14 cellular contexts compared by ENCODE assay signal in genomic region chr6:118939683-118940082, GRCh38. TPM values are rescaled to one million over a fixed set of nuclear protein-coding genes. Genes with fewer than 3 reads are reported as not detected.
DNase-seq lines count a peak whose midpoint lies in the region; ATAC-seq and TF ChIP-seq lines count a peak whose summit lies in the region.
"Had no signal": no experiment of that assay in that cellular context is flagged by ENCODE, and none has a peak within 500 bp of the region (broad histone marks: within the 10 kb centered on the region; RNA-seq: fewer than 3 reads in every experiment).

No MANE protein-coding gene starts in this region.

- no peak for TF ChIP-seq POLR2A in heart left ventricle (IDR thresholded peaks at IDR 0.05)

- intact Hi-C loops in heart left ventricle (cut with DNase I), result loop anchor here in 1 of 10 donors (5.0 kb wide), 1 partner anchor 47 kb away; the partner anchor contains the start of gene ASF1A
- intact Hi-C loops in left ventricle myocardium inferior (cut with micrococcal nuclease), result no loop called here

- H3K27ac Mint-ChIP-seq in stimulated activated effector memory CD8-positive, alpha-beta T cell treated with anti-CD3 and anti-CD28 coated beads, Interleukin-12 subunit alpha, Interleukin-12 subunit beta, amount 100 ng/mL, for 72 hours, result no peak overlapping the region
- H3K27ac Mint-ChIP-seq: GM23338 had no signal

- H3K4me1 ChIP-seq in heart left ventricle (peaks cover 0 to 20% (median 2%) of the 10 kb centered on the region in 12 donors), right atrium auricular region (peaks cover 0 to 7% of the 10 kb centered on the region in 2 donors), left ventricle myocardium inferior (peaks cover 23% of the 10 kb centered on the region)
- H3K4me1 ChIP-seq: BE2C, Caco-2 had no signal

- H3K27ac ChIP-seq in heart left ventricle (no peak overlapping the region), right atrium auricular region (no peak overlapping the region), left ventricle myocardium inferior (replicated peaks) (peak overlapping the region; percentile 55)
- H3K27ac ChIP-seq: HL-60 had no signal

- 69 to 100% (median 94%) methylated on average over 1 of the region's 1 CpG for WGBS in heart left ventricle, 4 donors

- TF ChIP-seq CTCF in heart left ventricle (IDR thresholded peaks at IDR 0.05) (no peak), right atrium auricular region (IDR thresholded peaks at IDR 0.05) (no peak), left ventricle myocardium inferior (IDR thresholded peaks at IDR 0.05; ENCODE audit: borderline replicate concordance) (no peak)

- peaks cover 18% of the 10 kb centered on the region for H3K4me1 Mint-ChIP-seq in stimulated activated effector memory CD8-positive, alpha-beta T cell treated with anti-CD3 and anti-CD28 coated beads, Interleukin-12 subunit alpha, Interleukin-12 subunit beta, amount 100 ng/mL, for 72 hours

- H3K4me3 ChIP-seq in heart left ventricle (no peak overlapping the region), right atrium auricular region (no peak overlapping the region), left ventricle myocardium inferior (no peak overlapping the region)
- H3K4me3 ChIP-seq: GM23338 had no signal

- peak in 3 of 4 donors; percentile 47 to 56 (median 51) for ATAC-seq in heart left ventricle
- no peak for ATAC-seq in stimulated activated effector memory CD8-positive, alpha-beta T cell treated with anti-CD3 and anti-CD28 coated beads, Interleukin-12 subunit alpha, Interleukin-12 subunit beta, amount 100 ng/mL, for 72 hours
- ATAC-seq: GM23338 had no signal

- no peak overlapping the region for H3K4me3 Mint-ChIP-seq in stimulated activated effector memory CD8-positive, alpha-beta T cell treated with anti-CD3 and anti-CD28 coated beads, Interleukin-12 subunit alpha, Interleukin-12 subunit beta, amount 100 ng/mL, for 72 hours
- H3K4me3 Mint-ChIP-seq: GM23338 had no signal

- H3K27me3 ChIP-seq in heart left ventricle (no peaks in the 10 kb centered on the region), right atrium auricular region (no peaks in the 10 kb centered on the region), left ventricle myocardium inferior (ENCODE audit: low read depth) (no peaks in the 10 kb centered on the region)
- H3K27me3 ChIP-seq: BE2C had no signal

- DNase-seq in heart left ventricle (peak in 4 of 5 donors; percentile 20 to 53 (median 29)), right atrium auricular region (ENCODE audit: low spot score) (no peak), left ventricle myocardium inferior (peak; percentile 25), midbrain (lab: John Stamatoyannopoulos, UW) (peak; percentile 32), T-helper 9 cell (no peak), hepatic stellate cell (ENCODE audit: low spot score) (no peak)
- DNase-seq in stimulated activated effector memory CD8-positive, alpha-beta T cell treated with anti-CD3 and anti-CD28 coated beads, Interleukin-12 subunit alpha, Interleukin-12 subunit beta, amount 100 ng/mL, for 72 hours (ENCODE audit: low spot score in 2 of 2), result no peak
- DNase-seq: BE2C; Caco-2; CD4-positive, CD25-positive, alpha-beta regulatory T cell; GDM1; HCEC 1CT had no signal

- H3K36me3 ChIP-seq in heart left ventricle (no peaks in the 10 kb centered on the region), right atrium auricular region (no peaks in the 10 kb centered on the region), left ventricle myocardium inferior (no peaks in the 10 kb centered on the region)
- H3K36me3 ChIP-seq: BE2C had no signal

- H3K9me3 Mint-ChIP-seq in stimulated activated effector memory CD8-positive, alpha-beta T cell treated with anti-CD3 and anti-CD28 coated beads, Interleukin-12 subunit alpha, Interleukin-12 subunit beta, amount 100 ng/mL, for 72 hours, result peaks cover 23% of the 10 kb centered on the region

- H3K9me3 ChIP-seq in heart left ventricle (peaks cover 0 to 22% (median 1%) of the 10 kb centered on the region in 12 donors), right atrium auricular region (peaks cover 0 to 4% of the 10 kb centered on the region in 2 donors), left ventricle myocardium inferior (replicated peaks) (peaks cover 7% of the 10 kb centered on the region)
- H3K9me3 ChIP-seq: BE2C, Caco-2 had no signal

- H3K36me3 Mint-ChIP-seq in stimulated activated effector memory CD8-positive, alpha-beta T cell treated with anti-CD3 and anti-CD28 coated beads, Interleukin-12 subunit alpha, Interleukin-12 subunit beta, amount 100 ng/mL, for 72 hours, result peaks cover 1% of the 10 kb centered on the region

RNA-seq across cellular contexts. Expression of gene MCM9, which starts 4.7 kb away (rescaled TPM):
- 1 to 10 TPM; 2.2 to 8.5 (median 4.9) TPM for total RNA-seq in heart left ventricle
- 1 to 10 TPM; 2.1 to 3.6 TPM for polyA plus RNA-seq in heart left ventricle
- total RNA-seq in right atrium auricular region, result 1 to 10 TPM; 5.7 to 7.9 TPM
- 5.5 TPM for total RNA-seq in left ventricle myocardium inferior

RNA-seq across cellular contexts. Expression of gene ASF1A, which starts 45.7 kb away (rescaled TPM):
- total RNA-seq in heart left ventricle, result 10 to 100 TPM in 8 of 9 donors, 1 to 10 TPM in 1; 9.8 to 28.9 (median 22.1) TPM
- 10 to 100 TPM; 16.4 to 24.5 TPM for polyA plus RNA-seq in heart left ventricle
- total RNA-seq in right atrium auricular region, result 10 to 100 TPM in 1 of 2 donors, 1 to 10 TPM in 1; 9.2 to 16.1 TPM
- 27.6 TPM for total RNA-seq in left ventricle myocardium inferior

Comparison
In these comparisons a context has a peak if more than half of its experiments do, and no peak if none do; other contexts are left out.
1. DNase-seq: peak in heart left ventricle (4 of 5), left ventricle myocardium inferior (single experiment) and midbrain (single experiment); none in right atrium auricular region (single experiment), stimulated activated effector memory CD8-positive, alpha-beta T cell treated with anti-CD3 and anti-CD28 coated beads, Interleukin-12 subunit alpha, Interleukin-12 subunit beta, amount 100 ng/mL, for 72 hours (0 of 2), T-helper 9 cell (single experiment) and hepatic stellate cell (single experiment).